Comparison of ENCODE assay signal across 8 cellular contexts in the genomic region with DNA sequence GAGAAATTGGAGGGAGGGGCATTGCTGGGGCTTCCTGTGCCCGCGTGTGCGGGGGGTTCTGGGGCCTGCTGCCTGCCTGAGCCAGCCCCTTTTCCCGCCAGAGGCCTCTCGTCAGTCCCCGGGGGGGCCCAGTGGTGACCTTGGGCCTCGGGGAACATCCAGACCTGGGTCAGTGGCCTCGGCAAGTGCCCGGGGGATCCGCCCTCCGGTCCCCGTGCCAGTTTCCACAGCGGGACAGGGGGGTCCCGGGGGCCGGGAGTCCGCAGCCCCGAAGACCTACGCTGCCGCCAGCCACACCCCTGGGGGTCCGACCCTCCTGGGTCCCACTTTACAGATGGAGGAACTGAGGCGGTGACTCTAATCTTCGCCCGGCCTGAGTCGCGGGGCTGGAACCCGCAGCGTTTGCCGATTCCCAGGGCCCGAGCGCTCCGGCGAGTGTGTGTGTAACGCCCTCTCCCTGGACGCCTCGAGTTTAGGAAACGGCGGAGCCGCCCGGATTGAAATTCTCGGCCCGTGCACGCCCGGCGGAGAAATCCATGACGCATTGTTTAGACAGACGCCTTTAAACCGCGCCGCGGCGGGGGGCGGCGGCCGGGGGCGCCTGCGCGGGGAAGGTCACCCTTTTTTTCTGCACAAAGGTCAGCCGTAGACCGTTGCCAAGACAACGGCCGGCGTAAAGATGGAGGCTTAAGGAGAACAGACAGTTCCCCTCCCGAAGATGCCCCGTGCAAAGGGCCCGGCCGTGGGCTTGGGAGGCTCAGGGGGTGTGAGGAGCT. TPM values are rescaled to one million over a fixed set of nuclear protein-coding genes. Genes with fewer than 3 reads are reported as not detected.
DNase-seq lines count a peak whose midpoint lies in the region; ATAC-seq and TF ChIP-seq lines count a peak whose summit lies in the region.

No MANE protein-coding gene starts in this region.

- no peaks in the 10 kb centered on the region for H3K79me2 ChIP-seq in trophoblast cell (ENCODE audit: control insufficient read depth, insufficient read depth, low read length, poor library complexity)

- ATAC-seq in gastroesophageal sphincter = peak; percentile 85
- ATAC-seq in HG03354 (IDR thresholded peaks at IDR 0.05; ENCODE audit: poor library complexity, severe bottlenecking, unreplicated experiment) = no peak
- ATAC-seq in GM21786 (IDR thresholded peaks at IDR 0.05; ENCODE audit: unreplicated experiment) = no peak

- H3K4me1 ChIP-seq in gastroesophageal sphincter (peaks cover 0 to 15% (median 8%) of the 10 kb centered on the region in 3 donors), trophoblast cell (ENCODE audit: control insufficient read depth in 1 of 2, insufficient read depth in 2 of 2, low read length in 2 of 2) (no peaks in the 10 kb centered on the region)

- no peak overlapping the region for H3K23ac ChIP-seq in trophoblast cell (ENCODE audit: low read length)

- H2AK5ac ChIP-seq in trophoblast cell (ENCODE audit: low read length) = no peak overlapping the region

- H3K14ac ChIP-seq in trophoblast cell (ENCODE audit: low read length) = no peak overlapping the region

- peak overlapping the region in 1 of 4 donors; percentile 73 for H3K27ac ChIP-seq in gastroesophageal sphincter
- no peak overlapping the region for H3K27ac ChIP-seq in trophoblast cell (ENCODE audit: low read depth, low read length)
- H3K27ac ChIP-seq in WERI-Rb-1 = no peak overlapping the region

- H3K4ac ChIP-seq in trophoblast cell (ENCODE audit: low read depth, low read length) = no peak overlapping the region

- peak overlapping the region in 1 of 2 donors; percentile 48 for H3K4me3 ChIP-seq in gastroesophageal sphincter
- no peak overlapping the region for H3K4me3 ChIP-seq in trophoblast cell (ENCODE audit: low read depth, low read length)
- no peak overlapping the region for H3K4me3 ChIP-seq in WERI-Rb-1 (ENCODE audit: low read depth, low read length)

- TF ChIP-seq POLR2A in gastroesophageal sphincter (IDR thresholded peaks at IDR 0.05) = no peak

- no peak overlapping the region for H2BK12ac ChIP-seq in trophoblast cell (ENCODE audit: low read length)

- H3K9me3 ChIP-seq in gastroesophageal sphincter = no peaks in the 10 kb centered on the region
- H3K9me3 ChIP-seq in trophoblast cell (ENCODE audit: insufficient read depth, low read depth, low read length) = no peaks in the 10 kb centered on the region
- H3K9me3 ChIP-seq in WERI-Rb-1 (ENCODE audit: severe bottlenecking) = no peaks in the 10 kb centered on the region

- H3K36me3 ChIP-seq in gastroesophageal sphincter (no peaks in the 10 kb centered on the region), trophoblast cell (ENCODE audit: control insufficient read depth in 1 of 2, insufficient read depth in 2 of 2, low read length in 2 of 2) (no peaks in the 10 kb centered on the region), WERI-Rb-1 (no peaks in the 10 kb centered on the region)

- H3K18ac ChIP-seq in trophoblast cell (ENCODE audit: low read length) = no peak overlapping the region

- no peak overlapping the region for H2BK5ac ChIP-seq in trophoblast cell (ENCODE audit: low read depth, low read length, poor library complexity)

- DNase-seq in DMS 273 treated with DMSO at 0.1 percent for 48 hours (lab: John Stamatoyannopoulos, UW) (peak; percentile 47), NCI-H1092 treated with DMSO at 0.1 percent for 48 hours (lab: John Stamatoyannopoulos, UW) (peak; percentile 30), trophoblast cell (peak; percentile 51 to 78), WERI-Rb-1 (no peak)
- peak; percentile 40 for DNase-seq in activated naive CD4-positive, alpha-beta T cell treated with anti-CD3 and anti-CD28 coated beads, Interleukin-2, amount 50 U/mL, for 16 hours

- TF ChIP-seq CTCF in gastroesophageal sphincter (IDR thresholded peaks at IDR 0.05) (no peak), WERI-Rb-1 (IDR thresholded peaks at IDR 0.05; ENCODE audit: low read depth, low read length) (no peak)

- H4K12ac ChIP-seq in trophoblast cell (ENCODE audit: low read depth, low read length) = no peak overlapping the region

- no peaks in the 10 kb centered on the region for H3K79me1 ChIP-seq in trophoblast cell (ENCODE audit: low read length)

- no peak overlapping the region for H4K91ac ChIP-seq in trophoblast cell (ENCODE audit: low read depth, low read length)

- TF ChIP-seq EP300 in gastroesophageal sphincter (IDR thresholded peaks at IDR 0.05) = no peak

- H2AFZ ChIP-seq in trophoblast cell (ENCODE audit: insufficient read depth, low read length, poor library complexity) = no peak overlapping the region

- H3K27me3 ChIP-seq in gastroesophageal sphincter (peaks cover 44% of the 10 kb centered on the region), trophoblast cell (ENCODE audit: insufficient read depth, low read length) (no peaks in the 10 kb centered on the region), WERI-Rb-1 (ENCODE audit: insufficient read depth, low read depth, severe bottlenecking) (no peaks in the 10 kb centered on the region)

- WGBS in gastroesophageal sphincter (ENCODE audit: low coverage in 1 of 2), 2 donors = 20% methylated on average over 1 of the region's 66 CpGs; no CpG with 5 or more reads in 1 of the 2 donors
- no CpG with 5 or more reads among the region's 66 CpGs for WGBS in trophoblast cell (ENCODE audit: extremely low coverage, insufficient coverage, insufficient read length)

- H3K9ac ChIP-seq in trophoblast cell (ENCODE audit: low read length) = no peak overlapping the region

- no peak overlapping the region for H2BK120ac ChIP-seq in trophoblast cell (ENCODE audit: insufficient read depth, low read length, poor library complexity)

- no peak overlapping the region for H3K4me2 ChIP-seq in trophoblast cell (ENCODE audit: low read length)

- no peak overlapping the region for H4K8ac ChIP-seq in trophoblast cell (ENCODE audit: low read depth, low read length)

RNA-seq across cellular contexts. Expression of gene EFNA2, which starts 39.3 kb away (rescaled TPM):
- total RNA-seq in gastroesophageal sphincter = not detected
- polyA plus RNA-seq in trophoblast cell (2013) = 7.2 and 7.3 TPM in 2 replicates

RNA-seq across cellular contexts. Expression of gene FAM174C, which starts 49.6 kb away (rescaled TPM):
- total RNA-seq in gastroesophageal sphincter = 10 to 100 TPM; 14.2 to 42.2 (median 21.8) TPM
- polyA plus RNA-seq in trophoblast cell (2013) = 58.5 and 63.2 TPM in 2 replicates

RNA-seq across cellular contexts. Expression of gene CIRBP, which starts 55.8 kb away (rescaled TPM):
- total RNA-seq in gastroesophageal sphincter = 100 to 1,000 TPM; 350 to 708 (median 559) TPM
- polyA plus RNA-seq in trophoblast cell (2013) = 116 and 120 TPM in 2 replicates

RNA-seq across cellular contexts. Expression of gene NDUFS7, which starts 58.7 kb away (rescaled TPM):
- total RNA-seq in gastroesophageal sphincter = 100 to 1,000 TPM in 1 of 4 donors, 10 to 100 TPM in 3; 77.7 to 106 (median 86.1) TPM
- polyA plus RNA-seq in trophoblast cell (2013) = 38.6 and 39.3 TPM in 2 replicates
